In the genomic region with DNA sequence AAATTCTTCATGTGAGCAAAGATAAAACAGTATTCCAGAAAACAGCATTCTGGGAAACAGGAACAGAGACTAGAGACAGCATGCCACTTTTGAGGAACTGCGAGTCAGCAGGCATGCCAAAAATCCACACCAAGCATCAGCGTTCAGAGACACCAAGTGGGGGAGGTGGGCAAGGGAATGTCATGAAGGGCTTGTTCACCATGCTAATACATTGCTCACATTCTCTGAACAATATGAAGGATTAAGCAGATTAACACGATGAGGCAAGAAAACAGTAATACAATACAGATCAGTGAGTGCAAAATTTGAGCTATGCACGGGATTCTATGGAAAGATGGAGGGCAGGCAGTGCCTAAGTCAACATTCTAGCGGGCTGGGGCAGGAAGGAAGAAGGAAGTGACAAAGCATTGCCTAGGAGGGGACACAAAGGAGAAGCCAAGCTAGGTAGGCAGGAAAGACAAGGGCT, we compare ENCODE assay signal across 14 cellular contexts.
DNase-seq lines count a peak whose midpoint lies in the region; ATAC-seq, FAIRE-seq and TF ChIP-seq lines count a peak whose summit lies in the region.
"Had no signal": no experiment of that assay in that cellular context is flagged by ENCODE, and none has a peak within 500 bp of the region (broad histone marks: within the 10 kb centered on the region; RNA-seq: fewer than 3 reads in every experiment).

No MANE protein-coding gene starts in this region.

- H3K4me3 ChIP-seq in heart left ventricle (no peak overlapping the region), esophagus squamous epithelium (no peak overlapping the region), skin epidermis (no peak overlapping the region)

- H3K4me1 ChIP-seq in heart left ventricle (peaks cover 0 to 34% (median 16%) of the 10 kb centered on the region in 12 donors), esophagus squamous epithelium (peaks cover 0 to 45% (median 16%) of the 10 kb centered on the region in 3 donors)

- DNase-seq in heart left ventricle: no peak
- DNase-seq in Right ventricle myocardium inferior (ENCODE audit: missing footprints): no peak
- DNase-seq in RCC 7860 (ENCODE audit: low spot score): peak; percentile 38
- DNase-seq in esophagus squamous epithelium (lab: John Stamatoyannopoulos, UW): no peak
- DNase-seq in amygdala (lab: John Stamatoyannopoulos, UW): no peak
- no peak for DNase-seq in central memory CD4-positive, alpha-beta T cell
- DNase-seq: activated CD8-positive, alpha-beta memory T cell treated with anti-CD3 and anti-CD28 coated beads, Interleukin-2, amount 50 U/mL, for 48 hours; H7; left colon; NCI-H1092 treated with DMSO at 0.1 percent for 48 hours; NCI-H526 treated with DMSO at 0.1 percent for 48 hours; posterior cingulate gyrus had no signal

- WGBS in heart left ventricle, 4 donors: 46 to 58% (median 49%) methylated on average over 5 of the region's 5 CpGs
- WGBS in esophagus squamous epithelium, 2 donors: 12 to 25% methylated on average over 5 of the region's 5 CpGs

- TF ChIP-seq CTCF in heart left ventricle (IDR thresholded peaks at IDR 0.05) (no peak), esophagus squamous epithelium (IDR thresholded peaks at IDR 0.05) (no peak)

- TF ChIP-seq POLR2A in heart left ventricle (IDR thresholded peaks at IDR 0.05) (no peak), esophagus squamous epithelium (IDR thresholded peaks at IDR 0.05) (no peak)

- no peak for FAIRE-seq in RCC 7860 (lab: Jason Lieb, UNC)

- H3K9me3 ChIP-seq in heart left ventricle: peaks cover 0 to 31% (median 3%) of the 10 kb centered on the region in 12 donors
- no peaks in the 10 kb centered on the region for H3K9me3 ChIP-seq in esophagus squamous epithelium

- no peaks in the 10 kb centered on the region for H3K27me3 ChIP-seq in heart left ventricle
- no peaks in the 10 kb centered on the region for H3K27me3 ChIP-seq in esophagus squamous epithelium

- no peaks in the 10 kb centered on the region for H3K36me3 ChIP-seq in heart left ventricle
- no peaks in the 10 kb centered on the region for H3K36me3 ChIP-seq in esophagus squamous epithelium

- ATAC-seq in heart left ventricle: peak in 3 of 4 donors; percentile 47 to 52 (median 52)
- ATAC-seq in Right ventricle myocardium inferior: no peak
- ATAC-seq in GM21528 (IDR thresholded peaks at IDR 0.05; ENCODE audit: low FRiP score, unreplicated experiment): no peak
- ATAC-seq: left colon had no signal

- intact Hi-C loops in heart left ventricle (cut with DNase I) (loop anchor here in 2 of 10 donors (10.0 kb wide), 1 partner anchor 143 kb away; no protein-coding TSS in a partner anchor), Right ventricle myocardium inferior (cut with DNase I) (loop anchor here (5.0 kb wide), 2 partner anchors 50 to 150 kb away; no protein-coding TSS in a partner anchor), esophagus squamous epithelium (cut with DNase I) (no loop called here)

- H3K27ac ChIP-seq in heart left ventricle (peak overlapping the region in 10 of 12 donors; percentile 6 to 75 (median 54)), esophagus squamous epithelium (peak overlapping the region; percentile 68 to 87 (median 76)), skin epidermis (peak overlapping the region in 12 of 21 experiments; percentile 11 to 82 (median 62))

Comparison
In these comparisons a context has a peak if more than half of its experiments do, and no peak if none do; other contexts are left out.
1. ATAC-seq: peak in heart left ventricle (3 of 4); none in Right ventricle myocardium inferior (single experiment) and GM21528 (single experiment).
2. Peak in every context shown above with its lines, with median percentiles within 50 percentile points of each other: H3K27ac ChIP-seq.